Comparison of ENCODE assay signal across 21 cellular contexts in genomic region chr6:80028591-80028990, GRCh38. TPM values are rescaled to one million over a fixed set of nuclear protein-coding genes. Genes with fewer than 3 reads are reported as not detected.
DNase-seq lines count a peak whose midpoint lies in the region; ATAC-seq, FAIRE-seq and TF ChIP-seq lines count a peak whose summit lies in the region.
"Had no signal": no experiment of that assay in that cellular context is flagged by ENCODE, and none has a peak within 500 bp of the region (broad histone marks: within the 10 kb centered on the region; RNA-seq: fewer than 3 reads in every experiment).

No MANE protein-coding gene starts in this region.

- no TSS peak for BruUV-seq in K562 (replicated peaks; lab: Mats Ljungman, UMichigan)

- peaks cover 80% of the 10 kb centered on the region for H3K36me3 ChIP-seq in K562 (ENCODE audit: control insufficient read depth, insufficient read depth, low read length)
- H3K36me3 ChIP-seq in kidney (ENCODE audit: control insufficient read depth in 1 of 2, insufficient read depth in 2 of 2, low read length in 2 of 2): no peaks in the 10 kb centered on the region

- TF ChIP-seq POLR2A in A549 (IDR thresholded peaks at IDR 0.05; ENCODE audit: low read length): no peak
- TF ChIP-seq POLR2A in K562 (conservative IDR thresholded peaks at IDR 0.05): no peak

- FAIRE-seq in A549 (lab: Jason Lieb, UNC): no peak
- FAIRE-seq in GM19239 (lab: Jason Lieb, UNC): peak; percentile 11
- FAIRE-seq in K562 (lab: Jason Lieb, UNC): no peak
- no peak for FAIRE-seq in kidney (lab: Jason Lieb, UNC)
- FAIRE-seq: A204.1, D721Med, G401.6, GM12891 had no signal

- ATAC-seq in A549 (no peak), K562 (no peak), HG02884 (IDR thresholded peaks at IDR 0.05; ENCODE audit: unreplicated experiment) (no peak)
- ATAC-seq: CD8-positive, alpha-beta T cell had no signal

- no peaks in the 10 kb centered on the region for H3K27me3 ChIP-seq in K562 (ENCODE audit: control insufficient read depth in 2 of 2, insufficient read depth in 2 of 2, low read length in 2 of 2)
- H3K27me3 ChIP-seq: BLaER1 treated with 17β-estradiol and CSF1 and Interleukin-3, amounts not matched to agents 10 nM and 100 nM had no signal

- no peak overlapping the region for H2AFZ ChIP-seq in K562 (ENCODE audit: low read depth, low read length)

- no peaks in the 10 kb centered on the region for H4K20me1 ChIP-seq in K562 (replicated peaks; ENCODE audit: control insufficient read depth, insufficient read depth, low read length)
- H4K20me1 ChIP-seq: BLaER1 treated with 17β-estradiol and CSF1 and Interleukin-3, amounts not matched to agents 10 nM and 100 nM had no signal

- TF ChIP-seq RAD21 in A549 (conservative IDR thresholded peaks at IDR 0.05 in 1 of 2, IDR thresholded peaks at IDR 0.05 in 1 of 2) (no peak), K562 (CRISPR knock-in tag; conservative IDR thresholded peaks at IDR 0.05 in 1 of 2, IDR thresholded peaks at IDR 0.05 in 1 of 2) (no peak)

- CTCF ChIA-PET in A549 (lab: Yijun Ruan, JAX) (no interaction called here), K562 (lab: Yijun Ruan, JAX; ENCODE audit: low intra/inter-chr PET ratio) (interaction anchor here (0.5 kb wide), 1 partner anchor 310 kb away, joined by 3 read pairs; no protein-coding TSS in a partner anchor)

- in situ Hi-C loops in K562 (cut with MboI): no loop called here

- H3K4me3 ChIP-seq in A549: no peak overlapping the region
- no peak overlapping the region for H3K4me3 ChIP-seq in K562
- no peak overlapping the region for H3K4me3 ChIP-seq in kidney (ENCODE audit: low read length in 2 of 2)
- H3K4me3 ChIP-seq: BLaER1 treated with 17β-estradiol and CSF1 and Interleukin-3, amounts not matched to agents 10 nM and 100 nM had no signal

- no peak for TF ChIP-seq CTCF in A549 (IDR thresholded peaks at IDR 0.05)
- TF ChIP-seq CTCF in K562 (IDR thresholded peaks at IDR 0.05 in 2 of 3, conservative IDR thresholded peaks at IDR 0.05 in 1 of 3; ENCODE audit: insufficient read depth in 2 of 3, low read depth in 1 of 3, low read length in 3 of 3): no peak
- TF ChIP-seq CTCF in kidney (IDR thresholded peaks at IDR 0.05; ENCODE audit: borderline replicate concordance, extremely low read depth, insufficient read depth): no peak

- no peaks in the 10 kb centered on the region for H3K79me2 ChIP-seq in K562 (ENCODE audit: control insufficient read depth, insufficient read depth, low read length)

- H3K4me2 ChIP-seq in A549 (no peak overlapping the region), K562 (ENCODE audit: insufficient read depth, low read length) (no peak overlapping the region)
- H3K4me2 ChIP-seq: BLaER1 treated with 17β-estradiol and CSF1 and Interleukin-3, amounts not matched to agents 10 nM and 100 nM had no signal

- H3K4me1 ChIP-seq in A549 (no peaks in the 10 kb centered on the region), K562 (replicated peaks in 1 of 2; ENCODE audit: control insufficient read depth in 2 of 2, insufficient read depth in 2 of 2, low read length in 2 of 2) (no peaks in the 10 kb centered on the region), kidney (ENCODE audit: control insufficient read depth in 1 of 2, insufficient read depth in 1 of 2, low read depth in 1 of 2, low read length in 2 of 2) (no peaks in the 10 kb centered on the region)
- H3K4me1 ChIP-seq: Caco-2 had no signal

- TF ChIP-seq EP300 in A549 (IDR thresholded peaks at IDR 0.05): no peak
- no peak for TF ChIP-seq EP300 in K562 (IDR thresholded peaks at IDR 0.05; ENCODE audit: low read length)

- POLR2A ChIA-PET in A549 (lab: Yijun Ruan, JAX): no interaction called here
- POLR2A ChIA-PET in K562 (lab: Yijun Ruan, JAX): interaction anchor here (0.5 to 2.7 kb wide), 4 partner anchors 9 to 24 kb away, joined by 3 to 8 read pairs (median 4); partner anchors contain the start of gene TTK

- intact Hi-C loops in K562 (cut with micrococcal nuclease) (no loop called here), kidney (cut with DNase I) (no loop called here)

- H3K27ac ChIP-seq in A549 (no peak overlapping the region), K562 (ENCODE audit: extremely low read depth, low read depth, low read length) (no peak overlapping the region), kidney (ENCODE audit: low read depth in 2 of 2, low read length in 2 of 2) (no peak overlapping the region)
- H3K27ac ChIP-seq: BLaER1 treated with 17β-estradiol and CSF1 and Interleukin-3, amounts not matched to agents 10 nM and 100 nM; C4-2B had no signal

- H3K9ac ChIP-seq in K562 (ENCODE audit: insufficient read depth in 1 of 2, low read depth in 2 of 2, low read length in 2 of 2): no peak overlapping the region
- H3K9ac ChIP-seq in kidney (ENCODE audit: low read length in 2 of 2): no peak overlapping the region
- H3K9ac ChIP-seq: BLaER1 treated with 17β-estradiol and CSF1 and Interleukin-3, amounts not matched to agents 10 nM and 100 nM had no signal

- H3K9me3 ChIP-seq in A549: no peaks in the 10 kb centered on the region
- H3K9me3 ChIP-seq in K562 (replicated peaks; ENCODE audit: control insufficient read depth, insufficient read depth, low read depth, low read length): no peaks in the 10 kb centered on the region
- no peaks in the 10 kb centered on the region for H3K9me3 ChIP-seq in kidney (ENCODE audit: control insufficient read depth in 1 of 2, low read length in 2 of 2)
- H3K9me3 ChIP-seq: BLaER1 treated with 17β-estradiol and CSF1 and Interleukin-3, amounts not matched to agents 10 nM and 100 nM; Caco-2 had no signal

- H3K9me1 ChIP-seq in K562 (ENCODE audit: control insufficient read depth, insufficient read depth, low read length): no peaks in the 10 kb centered on the region

- no peak for DNase-seq in A549 (ENCODE audit: low read depth in 1 of 2, low spot score in 1 of 2)
- DNase-seq in GM19239 (ENCODE audit: insufficient read length, low spot score): no peak
- DNase-seq in K562 (ENCODE audit: extremely low read depth in 1 of 4, low spot score in 3 of 4): no peak
- DNase-seq in kidney: peak; percentile 46
- no peak for DNase-seq in NCI-H1694 treated with DMSO at 0.1 percent for 48 hours (lab: John Stamatoyannopoulos, UW)
- no peak for DNase-seq in NCI-H1092 treated with DMSO at 0.1 percent for 48 hours (lab: John Stamatoyannopoulos, UW)
- DNase-seq: 8988T; AML-193; Caco-2; Calu3; CD4-positive, alpha-beta T cell; CD8-positive, alpha-beta T cell; DMS79 treated with DMSO at 0.1 percent for 48 hours; GF-D8 had no signal

- 97% methylated on average over 3 of the region's 3 CpGs for WGBS in A549 (ENCODE audit: missing lambda C conversion rate)
- 76% methylated on average over 3 of the region's 3 CpGs for WGBS in K562 (ENCODE audit: insufficient coverage, low coverage, missing lambda C conversion rate)

TF ChIP-seq in A549, 52 proteins besides CTCF, POLR2A, EP300 and RAD21 (continues in another document):
- TF ChIP-seq CHD4 (IDR thresholded peaks at IDR 0.05; ENCODE audit: borderline replicate concordance) (no peak), TP53 (CRISPR knock-in tag; IDR thresholded peaks at IDR 0.05) (no peak), RCOR1 (IDR thresholded peaks at IDR 0.05; ENCODE audit: low read depth, low read length) (no peak), E2F6 (IDR thresholded peaks at IDR 0.05; ENCODE audit: borderline replicate concordance, low read depth) (no peak), MYC (IDR thresholded peaks at IDR 0.05; ENCODE audit: borderline replicate concordance, low read length) (no peak)

TF ChIP-seq in K562, 482 proteins besides CTCF, POLR2A, EP300 and RAD21 (continues in another document):
- TF ChIP-seq ZNF316 (IDR thresholded peaks at IDR 0.05) (peak; percentile 91), ZC3H11A (IDR thresholded peaks at IDR 0.05; ENCODE audit: low read depth, low read length) (no peak), MAFK (IDR thresholded peaks at IDR 0.05; ENCODE audit: low read length) (peak; percentile 94), MAFG (tag; conservative IDR thresholded peaks at IDR 0.05) (peak; percentile 78), VEZF1 (CRISPR knock-in tag; IDR thresholded peaks at IDR 0.05) (no peak)

RNA-seq across cellular contexts. Expression of gene TTK, which starts 24.1 kb away (rescaled TPM):
- 18.9 and 30.6 TPM in 2 replicates for polyA plus RNA-seq in A549 (2011; rRNA removed)
- 5.8 and 6.3 TPM in 2 replicates for polyA plus RNA-seq in A549 (2012; cell fraction: cytosol; rRNA removed)
- 4.7 and 7.1 TPM in 2 replicates for polyA plus RNA-seq in A549 (2012; cell fraction: nucleus; rRNA removed)
- polyA plus RNA-seq in A549 (2017; fragmentation: RNase III; extraction: RNeasy Plus Mini Kit Qiagen cat#74134 plus additional on column Dnase treatment): 18.8 to 21.2 TPM (median 21.0 TPM) in 3 replicates
- polyA minus RNA-seq in A549 (2011; rRNA and poly(A)+ RNA removed): 7.6 and 8.9 TPM in 2 replicates
- total RNA-seq in K562 (2011; cell fraction: chromatin; rRNA removed; ENCODE audit: low replicate concordance): 18.1 and 90.2 TPM in 2 replicates
- total RNA-seq in K562 (2011; cell fraction: nucleolus; rRNA removed): 7.5 and 12.5 TPM in 2 replicates
- total RNA-seq in K562 (2011; cell fraction: nucleoplasm; rRNA removed): 16.5 and 24.0 TPM in 2 replicates
- total RNA-seq in K562 (2014; rRNA removed): 31.9 and 35.8 TPM in 2 replicates
- total RNA-seq in K562 (2014; rRNA removed; fragmentation: Illumina TruSeq; extraction: Trizol): 58.9 and 73.0 TPM in 2 replicates
- 49.5 and 54.3 TPM in 2 replicates for total RNA-seq in K562 (2015; rRNA removed; fragmentation: Illumina TruSeq; extraction: Trizol)
- total RNA-seq in K562 (2021): 37.7 and 38.3 TPM in 2 replicates
- 41.9 and 54.5 TPM in 2 replicates for polyA plus RNA-seq in K562 (2011; rRNA removed)
- polyA plus RNA-seq in K562 (2011; cell fraction: cytosol; rRNA removed): 5.2 and 12.0 TPM in 2 replicates
- polyA plus RNA-seq in K562 (2011; cell fraction: nucleus; rRNA removed): 24.4 and 50.2 TPM in 2 replicates
- polyA plus RNA-seq in K562 (2012): 23.6 and 31.3 TPM in 2 replicates
- 46.2 and 58.2 TPM in 2 replicates for polyA plus RNA-seq in K562 (2014; fragmentation: Illumina TruSeq; extraction: Trizol)
- polyA plus RNA-seq in K562 (2014; fragmentation: Nextera tagmentation; extraction: Ambion mirVana): 10 to 100 TPM; 32.7 to 52.8 TPM
- polyA plus RNA-seq in K562 (2014; rRNA removed): 32.2 and 33.3 TPM in 2 replicates
- 70.0 and 76.9 TPM in 2 replicates for polyA minus RNA-seq in K562 (2011; rRNA and poly(A)+ RNA removed)
- 18.8 and 25.3 TPM in 2 replicates for polyA minus RNA-seq in K562 (2011; cell fraction: cytosol; rRNA and poly(A)+ RNA removed)
- 21.5 and 66.2 TPM in 2 replicates for polyA minus RNA-seq in K562 (2011; cell fraction: nucleus; rRNA and poly(A)+ RNA removed)
- total RNA-seq in kidney: 0.79 TPM
- polyA plus RNA-seq in kidney (ENCODE audit: insufficient read depth, low read depth, low replicate concordance): 0.13 TPM

Comparison
In these comparisons a context has a peak if more than half of its experiments do, and no peak if none do; other contexts are left out.
1. Of the 35 proteins assayed by ChIP-seq in both K562 and A549: peak only in K562: none; only in A549: none; in both: MAFK; in neither: 34.